8 cellular contexts compared by ENCODE assay signal in the genomic region with DNA sequence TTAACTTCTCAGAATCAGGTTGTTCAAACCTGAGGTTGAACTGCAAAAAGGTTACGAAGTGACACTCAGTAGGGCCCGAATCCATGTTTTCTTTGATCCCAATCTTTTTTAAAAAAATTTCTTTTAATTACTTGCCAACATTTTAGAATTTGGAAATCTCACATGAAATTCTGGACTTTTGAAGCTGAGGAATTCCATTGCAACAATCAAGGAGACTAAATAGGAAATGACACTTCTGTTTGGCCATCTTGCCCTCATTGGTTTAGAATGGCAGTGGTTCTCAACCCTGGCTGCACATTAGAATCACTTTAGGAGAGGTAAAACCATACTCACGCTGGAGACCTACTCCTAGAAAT. TPM values are rescaled to one million over a fixed set of nuclear protein-coding genes. Genes with fewer than 3 reads are reported as not detected.
DNase-seq lines count a peak whose midpoint lies in the region; ATAC-seq, FAIRE-seq and TF ChIP-seq lines count a peak whose summit lies in the region.

No MANE protein-coding gene starts in this region.

- FAIRE-seq in small intestine (lab: Jason Lieb, UNC): no peak

- H3K27ac Mint-ChIP-seq in activated CD4-positive, alpha-beta T cell treated with anti-CD3 and anti-CD28 coated beads, Interleukin-2, amount 10 ng/mL, durations not matched to agents 24 days and 14 days: peak overlapping the region; percentile 97
- peak overlapping the region; percentile 89 for H3K27ac Mint-ChIP-seq in activated CD8-positive, alpha-beta T cell treated with anti-CD3 and anti-CD28 coated beads, Interleukin-2, amount 10 ng/mL, durations not matched to agents 7 days and 5 days

- H3K9me3 Mint-ChIP-seq in activated CD4-positive, alpha-beta T cell treated with anti-CD3 and anti-CD28 coated beads, Interleukin-2, amount 10 ng/mL, durations not matched to agents 24 days and 14 days: peaks cover 3% of the 10 kb centered on the region
- no peaks in the 10 kb centered on the region for H3K9me3 Mint-ChIP-seq in activated CD8-positive, alpha-beta T cell treated with anti-CD3 and anti-CD28 coated beads, Interleukin-2, amount 10 ng/mL, durations not matched to agents 7 days and 5 days (ENCODE audit: insufficient read depth)

- peaks cover 19% of the 10 kb centered on the region for H3K36me3 Mint-ChIP-seq in activated CD4-positive, alpha-beta T cell treated with anti-CD3 and anti-CD28 coated beads, Interleukin-2, amount 10 ng/mL, durations not matched to agents 24 days and 14 days (ENCODE audit: low read depth)
- peaks cover 15% of the 10 kb centered on the region for H3K36me3 Mint-ChIP-seq in activated CD8-positive, alpha-beta T cell treated with anti-CD3 and anti-CD28 coated beads, Interleukin-2, amount 10 ng/mL, durations not matched to agents 7 days and 5 days (ENCODE audit: low read depth)

- no peaks in the 10 kb centered on the region for H3K27me3 ChIP-seq in iPS-20b (ENCODE audit: insufficient read depth, low read length)
- no peaks in the 10 kb centered on the region for H3K27me3 ChIP-seq in testis
- H3K27me3 ChIP-seq in small intestine (ENCODE audit: control insufficient read depth in 2 of 2, insufficient read depth in 2 of 2, low read length in 2 of 2): no peaks in the 10 kb centered on the region

- POLR2A ChIA-PET in activated CD8-positive, alpha-beta T cell treated with anti-CD3 and anti-CD28 coated beads, Interleukin-2, amount 10 ng/mL, durations not matched to agents 7 days and 5 days (lab: Charles Lee): interaction anchor here (1.0 kb wide), 3 partner anchors 32 to 232 kb away, joined by 3 read pairs; no protein-coding TSS in a partner anchor

- TF ChIP-seq POLR2A in testis (IDR thresholded peaks at IDR 0.05): no peak

- H3K4me1 ChIP-seq in iPS-20b (ENCODE audit: insufficient read depth, low read length) (peaks cover 9% of the 10 kb centered on the region), testis (peaks cover 5% of the 10 kb centered on the region), small intestine (ENCODE audit: control insufficient read depth in 2 of 2, insufficient read depth in 1 of 2, low read depth in 1 of 2, low read length in 1 of 2) (peaks cover 0 to 6% of the 10 kb centered on the region in 2 donors)

- no peak for TF ChIP-seq CTCF in testis (IDR thresholded peaks at IDR 0.05)

- H3K9ac ChIP-seq in iPS-20b (ENCODE audit: low read depth, low read length): peak overlapping the region; percentile 98; the same call in 1 of the 2 replicates

- H3K36me3 ChIP-seq in iPS-20b (ENCODE audit: insufficient read depth, low read depth, low read length) (peaks cover 10% of the 10 kb centered on the region), testis (ENCODE audit: low read depth, missing control alignments) (no peaks in the 10 kb centered on the region), small intestine (ENCODE audit: control insufficient read depth in 2 of 2, insufficient read depth in 2 of 2, low read length in 2 of 2) (no peaks in the 10 kb centered on the region)

- H3K9me3 ChIP-seq in iPS-20b (ENCODE audit: insufficient read depth, low read depth, low read length): no peaks in the 10 kb centered on the region
- H3K9me3 ChIP-seq in testis: no peaks in the 10 kb centered on the region
- H3K9me3 ChIP-seq in small intestine (ENCODE audit: control insufficient read depth, low read depth): no peaks in the 10 kb centered on the region

- H3K4me3 Mint-ChIP-seq in activated CD4-positive, alpha-beta T cell treated with anti-CD3 and anti-CD28 coated beads, Interleukin-2, amount 10 ng/mL, durations not matched to agents 24 days and 14 days: peak overlapping the region; percentile 99
- H3K4me3 Mint-ChIP-seq in activated CD8-positive, alpha-beta T cell treated with anti-CD3 and anti-CD28 coated beads, Interleukin-2, amount 10 ng/mL, durations not matched to agents 7 days and 5 days: peak overlapping the region; percentile 94

- peaks cover 28% of the 10 kb centered on the region for H3K4me1 Mint-ChIP-seq in activated CD4-positive, alpha-beta T cell treated with anti-CD3 and anti-CD28 coated beads, Interleukin-2, amount 10 ng/mL, durations not matched to agents 24 days and 14 days
- H3K4me1 Mint-ChIP-seq in activated CD8-positive, alpha-beta T cell treated with anti-CD3 and anti-CD28 coated beads, Interleukin-2, amount 10 ng/mL, durations not matched to agents 7 days and 5 days (ENCODE audit: low read depth): peaks cover 38% of the 10 kb centered on the region

- peak; percentile 5 for ATAC-seq in activated CD8-positive, alpha-beta T cell treated with anti-CD3 and anti-CD28 coated beads, Interleukin-2, amount 10 ng/mL, durations not matched to agents 7 days and 5 days

- peak overlapping the region; percentile 34 for H3K27ac ChIP-seq in iPS-20b (ENCODE audit: low read length)
- H3K27ac ChIP-seq in testis: peak overlapping the region; percentile 71 to 80
- H3K27ac ChIP-seq in small intestine (ENCODE audit: low read depth in 1 of 2, low read length in 1 of 2): peak overlapping the region in 1 of 2 donors; percentile 84

- H3K4me3 ChIP-seq in iPS-20b (ENCODE audit: low read length) (peak overlapping the region; percentile 100), testis (peak overlapping the region; percentile 68 to 98), small intestine (ENCODE audit: low read depth in 1 of 2, low read length in 2 of 2) (peak overlapping the region in 1 of 2 donors; percentile 33)

- H3K27me3 Mint-ChIP-seq in activated CD4-positive, alpha-beta T cell treated with anti-CD3 and anti-CD28 coated beads, Interleukin-2, amount 10 ng/mL, durations not matched to agents 24 days and 14 days: peaks cover 27% of the 10 kb centered on the region
- peaks cover 20% of the 10 kb centered on the region for H3K27me3 Mint-ChIP-seq in activated CD8-positive, alpha-beta T cell treated with anti-CD3 and anti-CD28 coated beads, Interleukin-2, amount 10 ng/mL, durations not matched to agents 7 days and 5 days (ENCODE audit: low read depth)

- WGBS in testis, 2 donors: 28 to 34% methylated on average over 3 of the region's 3 CpGs
- 38 to 42% (median 41%) methylated on average over 3 of the region's 3 CpGs for whole genome bisulfite sequencing in small intestine, 3 donors

- no peak for DNase-seq in activated CD4-positive, alpha-beta T cell treated with anti-CD3 and anti-CD28 coated beads, Interleukin-2, amount 10 ng/mL, durations not matched to agents 24 days and 14 days
- no peak for DNase-seq in activated CD4-positive, alpha-beta T cell treated with anti-CD3 and anti-CD28 coated beads for 4 hours
- DNase-seq in activated CD8-positive, alpha-beta T cell treated with anti-CD3 and anti-CD28 coated beads, Interleukin-2, amount 10 ng/mL, durations not matched to agents 7 days and 5 days: no peak
- DNase-seq in testis: no peak
- DNase-seq in DMS79 (lab: John Stamatoyannopoulos, UW): no peak
- DNase-seq in small intestine: no peak
- no peak for DNase-seq in globus pallidus (ENCODE audit: low spot score)

- intact Hi-C loops in activated CD4-positive, alpha-beta T cell treated with anti-CD3 and anti-CD28 coated beads, Interleukin-2, amount 10 ng/mL, durations not matched to agents 24 days and 14 days (cut with micrococcal nuclease): loop anchor here (2.0 kb wide), 3 partner anchors 32 to 358 kb away; no protein-coding TSS in a partner anchor
- intact Hi-C loops in testis (cut with DNase I; ENCODE audit: low total_unique reads): no loop called here

- CTCF ChIA-PET in activated CD8-positive, alpha-beta T cell treated with anti-CD3 and anti-CD28 coated beads, Interleukin-2, amount 10 ng/mL, durations not matched to agents 7 days and 5 days (lab: Charles Lee): interaction anchor here (1.0 to 3.8 kb wide), 4 partner anchors 37 to 233 kb away, joined by 3 to 14 read pairs (median 4); a partner anchor contains a TSS

RNA-seq across cellular contexts. Expression of a gene that starts 0.5 kb away (rescaled TPM):
- total RNA-seq in activated CD4-positive, alpha-beta T cell treated with anti-CD3 and anti-CD28 coated beads, Interleukin-2, amount 10 ng/mL, durations not matched to agents 24 days and 14 days: 196 and 201 TPM in 2 replicates
- total RNA-seq in activated CD8-positive, alpha-beta T cell treated with anti-CD3 and anti-CD28 coated beads, Interleukin-2, amount 10 ng/mL, durations not matched to agents 7 days and 5 days: 100 to 1,000 TPM; 206 to 208 TPM
- 100 to 1,000 TPM in 1 of 2 donors, 10 to 100 TPM in 1; 87.7 to 141 TPM for total RNA-seq in testis
- polyA plus RNA-seq in testis (ENCODE audit: insufficient read depth, low read depth, low replicate concordance): 499 TPM
- 100 to 1,000 TPM; 270 to 423 (median 357) TPM for polyA plus RNA-seq in small intestine
